ENCODE assay signal across 1 cellular context in genomic region chr1:28235746-28236655, GRCh38.
TF ChIP-seq lines count a peak whose summit lies in the region.

Gene ATP5IF1 (plus strand): TSS chr1:28236124. CDS start chr1:28236184, 60 bp downstream.

TF ChIP-seq in HepG2, 621 proteins besides CTCF, POLR2A, EP300 and RAD21 (continued from another document and continues in another):
- TF ChIP-seq, protein P1, sequence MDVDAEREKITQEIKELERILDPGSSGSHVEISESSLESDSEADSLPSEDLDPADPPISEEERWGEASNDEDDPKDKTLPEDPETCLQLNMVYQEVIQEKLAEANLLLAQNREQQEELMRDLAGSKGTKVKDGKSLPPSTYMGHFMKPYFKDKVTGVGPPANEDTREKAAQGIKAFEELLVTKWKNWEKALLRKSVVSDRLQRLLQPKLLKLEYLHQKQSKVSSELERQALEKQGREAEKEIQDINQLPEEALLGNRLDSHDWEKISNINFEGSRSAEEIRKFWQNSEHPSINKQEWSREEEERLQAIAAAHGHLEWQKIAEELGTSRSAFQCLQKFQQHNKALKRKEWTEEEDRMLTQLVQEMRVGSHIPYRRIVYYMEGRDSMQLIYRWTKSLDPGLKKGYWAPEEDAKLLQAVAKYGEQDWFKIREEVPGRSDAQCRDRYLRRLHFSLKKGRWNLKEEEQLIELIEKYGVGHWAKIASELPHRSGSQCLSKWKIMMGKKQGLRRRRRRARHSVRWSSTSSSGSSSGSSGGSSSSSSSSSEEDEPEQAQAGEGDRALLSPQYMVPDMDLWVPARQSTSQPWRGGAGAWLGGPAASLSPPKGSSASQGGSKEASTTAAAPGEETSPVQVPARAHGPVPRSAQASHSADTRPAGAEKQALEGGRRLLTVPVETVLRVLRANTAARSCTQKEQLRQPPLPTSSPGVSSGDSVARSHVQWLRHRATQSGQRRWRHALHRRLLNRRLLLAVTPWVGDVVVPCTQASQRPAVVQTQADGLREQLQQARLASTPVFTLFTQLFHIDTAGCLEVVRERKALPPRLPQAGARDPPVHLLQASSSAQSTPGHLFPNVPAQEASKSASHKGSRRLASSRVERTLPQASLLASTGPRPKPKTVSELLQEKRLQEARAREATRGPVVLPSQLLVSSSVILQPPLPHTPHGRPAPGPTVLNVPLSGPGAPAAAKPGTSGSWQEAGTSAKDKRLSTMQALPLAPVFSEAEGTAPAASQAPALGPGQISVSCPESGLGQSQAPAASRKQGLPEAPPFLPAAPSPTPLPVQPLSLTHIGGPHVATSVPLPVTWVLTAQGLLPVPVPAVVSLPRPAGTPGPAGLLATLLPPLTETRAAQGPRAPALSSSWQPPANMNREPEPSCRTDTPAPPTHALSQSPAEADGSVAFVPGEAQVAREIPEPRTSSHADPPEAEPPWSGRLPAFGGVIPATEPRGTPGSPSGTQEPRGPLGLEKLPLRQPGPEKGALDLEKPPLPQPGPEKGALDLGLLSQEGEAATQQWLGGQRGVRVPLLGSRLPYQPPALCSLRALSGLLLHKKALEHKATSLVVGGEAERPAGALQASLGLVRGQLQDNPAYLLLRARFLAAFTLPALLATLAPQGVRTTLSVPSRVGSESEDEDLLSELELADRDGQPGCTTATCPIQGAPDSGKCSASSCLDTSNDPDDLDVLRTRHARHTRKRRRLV (CRISPR knock-in tag; IDR thresholded peaks at IDR 0.05) = no peak
- TF ChIP-seq NFKBIZ (CRISPR knock-in tag; IDR thresholded peaks at IDR 0.05) (no peak), SSRP1 (CRISPR knock-in tag; IDR thresholded peaks at IDR 0.05) (no peak), ZNF496 (CRISPR knock-in tag; IDR thresholded peaks at IDR 0.05; ENCODE audit: insufficient replicate concordance) (no peak), ZNF432 (CRISPR knock-in tag; IDR thresholded peaks at IDR 0.05; ENCODE audit: borderline replicate concordance) (no peak), MAFF (IDR thresholded peaks at IDR 0.05; ENCODE audit: low read depth, low read length) (no peak), TCF7L2 (IDR thresholded peaks at IDR 0.05; ENCODE audit: low read depth, low read length) (no peak), ZBTB40 (IDR thresholded peaks at IDR 0.05) (no peak), ZBTB40 (CRISPR knock-in tag; IDR thresholded peaks at IDR 0.05) (peak; percentile 61; the same call in 1 of the 2 replicates), MXD1 (CRISPR knock-in tag; IDR thresholded peaks at IDR 0.05) (peak; percentile 84), HHEX (CRISPR knock-in tag; IDR thresholded peaks at IDR 0.05) (no peak), KLF15 (CRISPR knock-in tag; IDR thresholded peaks at IDR 0.05; ENCODE audit: borderline replicate concordance) (no peak), HDAC2 (CRISPR knock-in tag; IDR thresholded peaks at IDR 0.05) (no peak), ZNF44 (CRISPR knock-in tag; IDR thresholded peaks at IDR 0.05) (no peak), JUNB (CRISPR knock-in tag; IDR thresholded peaks at IDR 0.05; ENCODE audit: borderline replicate concordance) (no peak), ZSCAN31 (CRISPR knock-in tag; IDR thresholded peaks at IDR 0.05; ENCODE audit: low read depth) (no peak), ZBTB8A (CRISPR knock-in tag; IDR thresholded peaks at IDR 0.05; ENCODE audit: borderline replicate concordance, low read depth) (no peak; the same call in 1 of the 2 replicates), TEAD2 (CRISPR knock-in tag; IDR thresholded peaks at IDR 0.05) (0 out of 2 replicates have a peak, but pooled peaks have one; percentile 41), ZMYM2 (CRISPR knock-in tag; IDR thresholded peaks at IDR 0.05) (no peak), ZNF614 (CRISPR knock-in tag; IDR thresholded peaks at IDR 0.05; ENCODE audit: borderline replicate concordance) (0 out of 2 replicates have a peak, but pooled peaks have one; percentile 26), FOXO1 (CRISPR knock-in tag; IDR thresholded peaks at IDR 0.05) (no peak; the same call in 1 of the 2 replicates), LCORL (IDR thresholded peaks at IDR 0.05) (0 out of 2 replicates have a peak, but pooled peaks have one; percentile 52), LCORL (CRISPR knock-in tag; IDR thresholded peaks at IDR 0.05) (peak; percentile 61), GPBP1L1 (CRISPR knock-in tag; IDR thresholded peaks at IDR 0.05) (no peak), ZNF749 (CRISPR knock-in tag; IDR thresholded peaks at IDR 0.05; ENCODE audit: borderline replicate concordance) (peak; percentile 90; the same call in 1 of the 2 replicates), ZNF562 (CRISPR knock-in tag; IDR thresholded peaks at IDR 0.05; ENCODE audit: borderline replicate concordance) (no peak), NR2F6 (IDR thresholded peaks at IDR 0.05) (no peak), NR2F6 (CRISPR knock-in tag; IDR thresholded peaks at IDR 0.05) (0 out of 2 replicates have a peak, but pooled peaks have one; percentile 35), ZNF746 (CRISPR knock-in tag; IDR thresholded peaks at IDR 0.05) (0 out of 2 replicates have a peak, but pooled peaks have one; percentile 26), ZNF207 (IDR thresholded peaks at IDR 0.05; ENCODE audit: borderline replicate concordance) (no peak), CSRNP2 (CRISPR knock-in tag; conservative IDR thresholded peaks at IDR 0.05; ENCODE audit: low read depth) (no peak), SNAPC2 (CRISPR knock-in tag; IDR thresholded peaks at IDR 0.05) (0 out of 2 replicates have a peak, but pooled peaks have one; percentile 70)
- TF ChIP-seq, protein P2, sequence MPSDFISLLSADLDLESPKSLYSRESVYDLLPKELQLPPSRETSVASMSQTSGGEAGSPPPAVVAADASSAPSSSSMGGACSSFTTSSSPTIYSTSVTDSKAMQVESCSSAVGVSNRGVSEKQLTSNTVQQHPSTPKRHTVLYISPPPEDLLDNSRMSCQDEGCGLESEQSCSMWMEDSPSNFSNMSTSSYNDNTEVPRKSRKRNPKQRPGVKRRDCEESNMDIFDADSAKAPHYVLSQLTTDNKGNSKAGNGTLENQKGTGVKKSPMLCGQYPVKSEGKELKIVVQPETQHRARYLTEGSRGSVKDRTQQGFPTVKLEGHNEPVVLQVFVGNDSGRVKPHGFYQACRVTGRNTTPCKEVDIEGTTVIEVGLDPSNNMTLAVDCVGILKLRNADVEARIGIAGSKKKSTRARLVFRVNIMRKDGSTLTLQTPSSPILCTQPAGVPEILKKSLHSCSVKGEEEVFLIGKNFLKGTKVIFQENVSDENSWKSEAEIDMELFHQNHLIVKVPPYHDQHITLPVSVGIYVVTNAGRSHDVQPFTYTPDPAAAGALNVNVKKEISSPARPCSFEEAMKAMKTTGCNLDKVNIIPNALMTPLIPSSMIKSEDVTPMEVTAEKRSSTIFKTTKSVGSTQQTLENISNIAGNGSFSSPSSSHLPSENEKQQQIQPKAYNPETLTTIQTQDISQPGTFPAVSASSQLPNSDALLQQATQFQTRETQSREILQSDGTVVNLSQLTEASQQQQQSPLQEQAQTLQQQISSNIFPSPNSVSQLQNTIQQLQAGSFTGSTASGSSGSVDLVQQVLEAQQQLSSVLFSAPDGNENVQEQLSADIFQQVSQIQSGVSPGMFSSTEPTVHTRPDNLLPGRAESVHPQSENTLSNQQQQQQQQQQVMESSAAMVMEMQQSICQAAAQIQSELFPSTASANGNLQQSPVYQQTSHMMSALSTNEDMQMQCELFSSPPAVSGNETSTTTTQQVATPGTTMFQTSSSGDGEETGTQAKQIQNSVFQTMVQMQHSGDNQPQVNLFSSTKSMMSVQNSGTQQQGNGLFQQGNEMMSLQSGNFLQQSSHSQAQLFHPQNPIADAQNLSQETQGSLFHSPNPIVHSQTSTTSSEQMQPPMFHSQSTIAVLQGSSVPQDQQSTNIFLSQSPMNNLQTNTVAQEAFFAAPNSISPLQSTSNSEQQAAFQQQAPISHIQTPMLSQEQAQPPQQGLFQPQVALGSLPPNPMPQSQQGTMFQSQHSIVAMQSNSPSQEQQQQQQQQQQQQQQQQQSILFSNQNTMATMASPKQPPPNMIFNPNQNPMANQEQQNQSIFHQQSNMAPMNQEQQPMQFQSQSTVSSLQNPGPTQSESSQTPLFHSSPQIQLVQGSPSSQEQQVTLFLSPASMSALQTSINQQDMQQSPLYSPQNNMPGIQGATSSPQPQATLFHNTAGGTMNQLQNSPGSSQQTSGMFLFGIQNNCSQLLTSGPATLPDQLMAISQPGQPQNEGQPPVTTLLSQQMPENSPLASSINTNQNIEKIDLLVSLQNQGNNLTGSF (CRISPR knock-in tag; IDR thresholded peaks at IDR 0.05) = peak; percentile 91
- TF ChIP-seq, protein P3, sequence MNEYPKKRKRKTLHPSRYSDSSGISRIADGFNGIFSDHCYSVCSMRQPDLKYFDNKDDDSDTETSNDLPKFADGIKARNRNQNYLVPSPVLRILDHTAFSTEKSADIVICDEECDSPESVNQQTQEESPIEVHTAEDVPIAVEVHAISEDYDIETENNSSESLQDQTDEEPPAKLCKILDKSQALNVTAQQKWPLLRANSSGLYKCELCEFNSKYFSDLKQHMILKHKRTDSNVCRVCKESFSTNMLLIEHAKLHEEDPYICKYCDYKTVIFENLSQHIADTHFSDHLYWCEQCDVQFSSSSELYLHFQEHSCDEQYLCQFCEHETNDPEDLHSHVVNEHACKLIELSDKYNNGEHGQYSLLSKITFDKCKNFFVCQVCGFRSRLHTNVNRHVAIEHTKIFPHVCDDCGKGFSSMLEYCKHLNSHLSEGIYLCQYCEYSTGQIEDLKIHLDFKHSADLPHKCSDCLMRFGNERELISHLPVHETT (CRISPR knock-in tag; conservative IDR thresholded peaks at IDR 0.05) = no peak
